Comparison of ENCODE assay signal across 14 cellular contexts in genomic region chr1:150864200-150864599, GRCh38. TPM values are rescaled to one million over a fixed set of nuclear protein-coding genes. Genes with fewer than 3 reads are reported as not detected.
"Had no signal": no experiment of that assay in that cellular context is flagged by ENCODE, and none has a peak within 500 bp of the region (broad histone marks: within the 10 kb centered on the region; RNA-seq: fewer than 3 reads in every experiment).

No MANE protein-coding gene starts in this region.

RNA-seq across cellular contexts. Expression of gene CTXND2, which starts 22.7 kb away (rescaled TPM):
- total RNA-seq: stomach, subcutaneous adipose tissue, suprapubic skin, temporal lobe, thoracic aorta, thyroid gland, tibial nerve, transverse colon, upper lobe of left lung, upper lobe of right lung, ureter, urinary bladder, uterus, vagina had no signal
- polyA plus RNA-seq: stomach, urinary bladder had no signal
